Comparison of ENCODE assay signal across 8 cellular contexts in the genomic region with DNA sequence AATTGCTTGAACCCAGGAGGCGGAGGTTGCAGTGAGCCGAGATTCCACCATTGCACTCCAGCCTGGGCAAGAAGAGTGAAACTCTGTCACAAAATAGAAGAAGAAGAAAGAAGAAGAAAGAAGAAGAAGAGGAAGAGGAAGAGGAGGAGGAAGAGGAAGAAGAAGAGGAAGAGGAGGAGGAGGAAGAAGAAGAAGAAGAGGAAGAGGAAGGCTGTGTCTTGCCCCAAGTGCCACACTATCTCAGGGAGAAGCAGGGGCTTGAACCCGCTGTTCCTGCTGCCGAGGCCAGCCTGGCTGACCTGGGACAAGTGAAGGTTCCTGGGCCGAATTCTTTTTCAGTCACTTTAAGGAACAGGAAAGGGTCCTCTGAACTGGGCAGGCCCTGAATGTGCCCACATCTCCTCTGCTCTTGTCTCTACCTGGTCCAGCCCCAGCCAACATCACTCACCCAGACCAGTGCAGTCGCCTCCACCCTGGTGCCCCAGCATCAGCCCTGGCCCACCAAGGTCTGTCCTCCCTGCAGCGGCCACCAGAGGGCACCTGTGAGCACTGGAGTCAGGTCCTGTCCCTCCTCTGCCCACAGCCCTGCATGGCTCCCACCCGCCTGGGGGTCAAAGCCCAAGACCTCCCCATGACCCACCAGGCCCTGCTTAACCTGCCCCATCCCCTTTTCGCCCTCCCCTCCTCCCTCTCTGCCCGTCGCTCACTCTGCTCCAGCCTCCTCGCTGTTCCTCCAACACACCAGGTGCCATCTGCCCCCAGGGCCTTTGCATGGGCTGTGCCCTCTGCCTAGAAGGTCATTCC. TPM values are rescaled to one million over a fixed set of nuclear protein-coding genes. Genes with fewer than 3 reads are reported as not detected.
DNase-seq lines count a peak whose midpoint lies in the region; ATAC-seq, FAIRE-seq and TF ChIP-seq lines count a peak whose summit lies in the region.

No MANE protein-coding gene starts in this region.

- H4K20me1 ChIP-seq in endothelial cell of umbilical vein (replicated peaks; ENCODE audit: control insufficient read depth, extremely low read depth, insufficient read depth, low read length), result no peaks in the 10 kb centered on the region

- peaks cover 2% of the 10 kb centered on the region for H3K9me3 Mint-ChIP-seq in activated CD8-positive, alpha-beta memory T cell treated with anti-CD3 and anti-CD28 coated beads, Interleukin-2, amount 10 ng/mL, durations not matched to agents 7 days and 5 days (ENCODE audit: low read depth)

- no peaks in the 10 kb centered on the region for H3K27me3 ChIP-seq in endothelial cell of umbilical vein (ENCODE audit: control insufficient read depth in 2 of 2, insufficient read depth in 2 of 2, low read length in 2 of 2)

- H3K9me3 ChIP-seq in endothelial cell of umbilical vein (replicated peaks; ENCODE audit: control insufficient read depth, insufficient read depth, low read length), result no peaks in the 10 kb centered on the region

- CTCF ChIA-PET in activated CD8-positive, alpha-beta memory T cell treated with anti-CD3 and anti-CD28 coated beads, Interleukin-2, amount 10 ng/mL, durations not matched to agents 7 days and 5 days (lab: Charles Lee), result interaction anchor here (0.6 to 14.6 kb wide), 12 partner anchors 12 to 235 kb away, joined by 3 to 418 read pairs (median 35); partner anchors contain the start of genes FEM1A, KDM4B, PLIN3 and TICAM1
- CTCF ChIA-PET in endothelial cell of umbilical vein (lab: Charles Lee), result interaction anchor here (1.7 to 10.2 kb wide), 10 partner anchors 12 to 220 kb away, joined by 7 to 514 read pairs (median 32); partner anchors contain the start of gene TICAM1

- intact Hi-C loops in endothelial cell of umbilical vein (cut with micrococcal nuclease), result loop anchor here (1.0 kb wide), 1 partner anchor 20 kb away; the partner anchor contains the start of gene TICAM1

- H3K27ac Mint-ChIP-seq in activated CD8-positive, alpha-beta memory T cell treated with anti-CD3 and anti-CD28 coated beads, Interleukin-2, amount 10 ng/mL, durations not matched to agents 7 days and 5 days, result no peak overlapping the region

- dilution Hi-C loops in endothelial cell of umbilical vein (cut with MboI; ENCODE audit: extremely low pct_ligation_motif_present, low sequenced_read_pairs), result no loop called here

- no peaks in the 10 kb centered on the region for H3K9me1 ChIP-seq in endothelial cell of umbilical vein (replicated peaks; ENCODE audit: control insufficient read depth, extremely low read depth, insufficient read depth, low read length)

- H3K4me1 Mint-ChIP-seq in activated CD8-positive, alpha-beta memory T cell treated with anti-CD3 and anti-CD28 coated beads, Interleukin-2, amount 10 ng/mL, durations not matched to agents 7 days and 5 days, result peaks cover 29% of the 10 kb centered on the region

- H3K79me2 ChIP-seq in endothelial cell of umbilical vein (ENCODE audit: control insufficient read depth, insufficient read depth, low read length), result no peaks in the 10 kb centered on the region

- H3K27ac ChIP-seq in endothelial cell of umbilical vein (ENCODE audit: insufficient read depth, low read depth, low read length), result peak overlapping the region; percentile 92

- H3K36me3 ChIP-seq in endothelial cell of umbilical vein (ENCODE audit: control insufficient read depth in 2 of 2, extremely low read depth in 1 of 2, insufficient read depth in 2 of 2, low read length in 2 of 2), result peaks cover 0 to 1% of the 10 kb centered on the region in 2 experiments

- peaks cover 5% of the 10 kb centered on the region for H3K4me1 ChIP-seq in endothelial cell of umbilical vein (ENCODE audit: control insufficient read depth, extremely low read depth, insufficient read depth, low read length)

- no peaks in the 10 kb centered on the region for H3K27me3 Mint-ChIP-seq in activated CD8-positive, alpha-beta memory T cell treated with anti-CD3 and anti-CD28 coated beads, Interleukin-2, amount 10 ng/mL, durations not matched to agents 7 days and 5 days

- BruUV-seq in endothelial cell of umbilical vein (replicated peaks; lab: Mats Ljungman, UMichigan), result no TSS peak

- TF ChIP-seq CTCF in endothelial cell of umbilical vein (IDR thresholded peaks at IDR 0.05; ENCODE audit: extremely low read depth in 1 of 2, insufficient read depth in 1 of 2, low read depth in 1 of 2, low read length in 2 of 2), result peak; percentile 89 to 96

- H3K4me2 ChIP-seq in endothelial cell of umbilical vein (ENCODE audit: insufficient read depth, low read length), result no peak overlapping the region

- H3K36me3 Mint-ChIP-seq in activated CD8-positive, alpha-beta memory T cell treated with anti-CD3 and anti-CD28 coated beads, Interleukin-2, amount 10 ng/mL, durations not matched to agents 7 days and 5 days, result peaks cover 8% of the 10 kb centered on the region

- peak; percentile 84 for ATAC-seq in activated CD8-positive, alpha-beta memory T cell treated with anti-CD3 and anti-CD28 coated beads, Interleukin-2, amount 10 ng/mL, durations not matched to agents 7 days and 5 days
- ATAC-seq in GM19452 (IDR thresholded peaks at IDR 0.05; ENCODE audit: unreplicated experiment), result no peak

- H3K4me3 Mint-ChIP-seq in activated CD8-positive, alpha-beta memory T cell treated with anti-CD3 and anti-CD28 coated beads, Interleukin-2, amount 10 ng/mL, durations not matched to agents 7 days and 5 days, result no peak overlapping the region

- POLR2A ChIA-PET in endothelial cell of umbilical vein (lab: Charles Lee), result no interaction called here

- H3K4me3 ChIP-seq in endothelial cell of umbilical vein (replicated peaks in 1 of 3; ENCODE audit: insufficient read depth in 1 of 3, low read depth in 1 of 3, low read length in 3 of 3), result no peak overlapping the region

- DNase-seq in AG08395 (ENCODE audit: low spot score), result peak; percentile 55
- peak; percentile 67 for DNase-seq in GM19240 (ENCODE audit: insufficient read length, low spot score)
- peak; percentile 60 for DNase-seq in NOMO-1 treated with DMSO at 0.1 percent for 48 hours (lab: John Stamatoyannopoulos, UW; ENCODE audit: unreplicated experiment)
- DNase-seq in activated CD8-positive, alpha-beta memory T cell treated with anti-CD3 and anti-CD28 coated beads, Interleukin-2, amount 10 ng/mL, durations not matched to agents 7 days and 5 days, result peak; percentile 92
- DNase-seq in endothelial cell of umbilical vein (ENCODE audit: low read depth, low spot score), result peak; percentile 68
- DNase-seq in mucosa of gallbladder (ENCODE audit: low spot score), result peak; percentile 81
- DNase-seq in stimulated activated CD8-positive, alpha-beta memory T cell treated with anti-CD3 and anti-CD28 coated beads, Interleukin-7, amount 100 ng/mL, for 4 hours (ENCODE audit: low read depth in 2 of 2), result peak; percentile 70 to 81

- no peak overlapping the region for H3K9ac ChIP-seq in endothelial cell of umbilical vein (replicated peaks; ENCODE audit: extremely low read depth, insufficient read depth, low read length)

- no peak overlapping the region for H2AFZ ChIP-seq in endothelial cell of umbilical vein (ENCODE audit: low read depth, low read length)

- FAIRE-seq in endothelial cell of umbilical vein (lab: Jason Lieb, UNC), result peak; percentile 75

- TF ChIP-seq POLR2A in endothelial cell of umbilical vein (IDR thresholded peaks at IDR 0.05; ENCODE audit: low read depth, low read length), result no peak

TF ChIP-seq in endothelial cell of umbilical vein, 7 proteins besides CTCF, POLR2A, EP300 and RAD21 (continues in another document):
- TF ChIP-seq, protein P1, sequence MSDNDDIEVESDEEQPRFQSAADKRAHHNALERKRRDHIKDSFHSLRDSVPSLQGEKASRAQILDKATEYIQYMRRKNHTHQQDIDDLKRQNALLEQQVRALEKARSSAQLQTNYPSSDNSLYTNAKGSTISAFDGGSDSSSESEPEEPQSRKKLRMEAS (IDR thresholded peaks at IDR 0.05; ENCODE audit: insufficient read depth, insufficient read length), result no peak
- no peak for TF ChIP-seq EZH2 (IDR thresholded peaks at IDR 0.05; ENCODE audit: borderline replicate concordance, low read depth, low read length, severe bottlenecking)

RNA-seq across cellular contexts. Expression of gene TICAM1, which starts 20.0 kb away (rescaled TPM):
- 10 to 100 TPM; 19.5 to 22.4 TPM for total RNA-seq in activated CD8-positive, alpha-beta memory T cell treated with anti-CD3 and anti-CD28 coated beads, Interleukin-2, amount 10 ng/mL, durations not matched to agents 7 days and 5 days
- 17.6 and 19.0 TPM in 2 replicates for total RNA-seq in endothelial cell of umbilical vein
- polyA plus RNA-seq in endothelial cell of umbilical vein, result 4.3 and 4.8 TPM in 2 replicates
- 3.3 and 3.9 TPM in 2 replicates for polyA plus RNA-seq in endothelial cell of umbilical vein (2011; cell fraction: cytosol; rRNA removed)
- polyA plus RNA-seq in endothelial cell of umbilical vein (2011; cell fraction: nucleus; rRNA removed), result 2.2 and 2.8 TPM in 2 replicates
- 12.3 and 18.6 TPM in 2 replicates for polyA plus RNA-seq in endothelial cell of umbilical vein (2012)
- 2.4 and 2.5 TPM in 2 replicates for polyA minus RNA-seq in endothelial cell of umbilical vein
- polyA minus RNA-seq in endothelial cell of umbilical vein (2011; cell fraction: cytosol; rRNA and poly(A)+ RNA removed), result 6.2 TPM
- polyA minus RNA-seq in endothelial cell of umbilical vein (2011; cell fraction: nucleus; rRNA and poly(A)+ RNA removed), result 1.3 and 2.3 TPM in 2 replicates
- 26.8 TPM for total RNA-seq in mucosa of gallbladder

RNA-seq across cellular contexts. Expression of gene FEM1A, which starts 20.0 kb away (rescaled TPM):
- 10 to 100 TPM; 11.5 to 16.8 TPM for total RNA-seq in activated CD8-positive, alpha-beta memory T cell treated with anti-CD3 and anti-CD28 coated beads, Interleukin-2, amount 10 ng/mL, durations not matched to agents 7 days and 5 days
- 11.4 TPM in 2 replicates for total RNA-seq in endothelial cell of umbilical vein
- polyA plus RNA-seq in endothelial cell of umbilical vein, result 5.1 and 5.9 TPM in 2 replicates
- polyA plus RNA-seq in endothelial cell of umbilical vein (2011; cell fraction: cytosol; rRNA removed), result 4.1 and 5.3 TPM in 2 replicates
- polyA plus RNA-seq in endothelial cell of umbilical vein (2011; cell fraction: nucleus; rRNA removed), result 3.6 and 4.0 TPM in 2 replicates
- polyA plus RNA-seq in endothelial cell of umbilical vein (2012), result 0.67 and 0.91 TPM in 2 replicates
- 9.4 and 9.6 TPM in 2 replicates for polyA minus RNA-seq in endothelial cell of umbilical vein
- 10.3 TPM for polyA minus RNA-seq in endothelial cell of umbilical vein (2011; cell fraction: cytosol; rRNA and poly(A)+ RNA removed)
- 5.0 and 7.3 TPM in 2 replicates for polyA minus RNA-seq in endothelial cell of umbilical vein (2011; cell fraction: nucleus; rRNA and poly(A)+ RNA removed)
- 10.0 TPM for total RNA-seq in mucosa of gallbladder

RNA-seq across cellular contexts. Expression of gene PLIN3, which starts 55.9 kb away (rescaled TPM):
- 10 to 100 TPM; 29.0 to 32.4 TPM for total RNA-seq in activated CD8-positive, alpha-beta memory T cell treated with anti-CD3 and anti-CD28 coated beads, Interleukin-2, amount 10 ng/mL, durations not matched to agents 7 days and 5 days
- total RNA-seq in endothelial cell of umbilical vein (76.8 and 77.9 TPM in 2 replicates), mucosa of gallbladder (60.2 TPM)
- 88.9 and 90.0 TPM in 2 replicates for polyA plus RNA-seq in endothelial cell of umbilical vein
- polyA plus RNA-seq in endothelial cell of umbilical vein (2011; cell fraction: cytosol; rRNA removed), result 57.6 and 69.6 TPM in 2 replicates
- polyA plus RNA-seq in endothelial cell of umbilical vein (2011; cell fraction: nucleus; rRNA removed), result 21.7 and 23.4 TPM in 2 replicates
- 72.7 and 91.1 TPM in 2 replicates for polyA plus RNA-seq in endothelial cell of umbilical vein (2012)
- 46.3 and 69.7 TPM in 2 replicates for polyA minus RNA-seq in endothelial cell of umbilical vein
- polyA minus RNA-seq in endothelial cell of umbilical vein (2011; cell fraction: cytosol; rRNA and poly(A)+ RNA removed), result 93.0 TPM
- 17.7 and 24.2 TPM in 2 replicates for polyA minus RNA-seq in endothelial cell of umbilical vein (2011; cell fraction: nucleus; rRNA and poly(A)+ RNA removed)
